Comparison of ENCODE assay signal across 7 cellular contexts in the genomic region with DNA sequence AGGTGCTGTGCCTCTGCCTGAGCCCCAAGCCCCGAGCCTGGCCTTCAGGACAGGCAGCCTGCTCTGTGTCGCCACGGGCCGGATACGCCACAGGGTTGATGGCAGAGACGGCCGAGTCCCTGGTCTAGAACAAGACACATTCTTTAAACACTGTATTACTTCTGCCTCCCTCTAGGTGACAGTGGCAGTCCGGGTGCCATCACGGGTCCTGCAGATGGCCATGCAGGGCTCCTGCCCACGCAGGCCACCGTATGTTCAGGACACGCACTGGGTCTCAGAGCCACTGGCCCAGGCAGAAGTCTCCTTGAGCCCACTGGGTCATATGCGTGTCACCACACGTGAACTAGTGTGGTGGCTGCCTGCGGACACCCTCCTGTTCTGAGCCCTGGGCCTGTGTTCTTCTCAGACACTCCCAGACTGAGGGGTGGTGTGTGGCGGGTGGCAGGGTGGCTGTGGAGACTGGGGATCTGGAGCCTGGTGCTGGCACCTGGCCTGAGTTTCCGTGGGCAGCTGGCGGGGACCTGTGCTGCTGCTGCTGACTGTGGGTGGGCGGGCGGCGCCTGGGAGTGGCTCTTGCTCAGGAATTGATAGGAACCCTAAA. TPM values are rescaled to one million over a fixed set of nuclear protein-coding genes. Genes with fewer than 3 reads are reported as not detected.
DNase-seq lines count a peak whose midpoint lies in the region; ATAC-seq and TF ChIP-seq lines count a peak whose summit lies in the region.
"Had no signal": no experiment of that assay in that cellular context is flagged by ENCODE, and none has a peak within 500 bp of the region (broad histone marks: within the 10 kb centered on the region; RNA-seq: fewer than 3 reads in every experiment).

No MANE protein-coding gene starts in this region.

- peaks cover 19% of the 10 kb centered on the region for H3K27me3 Mint-ChIP-seq in GM23338 (ENCODE audit: insufficient read depth, low read depth, poor library complexity)
- H3K27me3 Mint-ChIP-seq in nephron progenitor cell (ENCODE audit: low read depth, poor library complexity), result no peaks in the 10 kb centered on the region

- H3K9ac ChIP-seq in PC-3 (ENCODE audit: low read length), result no peak overlapping the region

- TF ChIP-seq CTCF in GM23338 (conservative IDR thresholded peaks at IDR 0.05; ENCODE audit: low read depth in 2 of 2) (peak; percentile 20 to 31; a peak in 2 of 4 replicates), PC-3 (conservative IDR thresholded peaks at IDR 0.05; ENCODE audit: low read depth, low read length) (0 out of 2 replicates have a peak, but pooled peaks have one; percentile 19), nephron progenitor cell (IDR thresholded peaks at IDR 0.05) (no peak)

- DNase-seq in GM23338 (ENCODE audit: low spot score), result no peak
- no peak for DNase-seq in PC-3
- DNase-seq in nephron progenitor cell, result no peak
- DNase-seq in activated effector memory CD4-positive, alpha-beta T cell treated with Interleukin-2 at 50 U/mL for 16 hours, result no peak
- DNase-seq: KG1 had no signal

- ATAC-seq in GM23338 (no peak; the same call in 2 of the 3 replicates), PC-3 (no peak), HG02938 (IDR thresholded peaks at IDR 0.05; ENCODE audit: unreplicated experiment) (no peak)

- H3K9me2 ChIP-seq in GM23338 (ENCODE audit: insufficient read depth) (no peaks in the 10 kb centered on the region), PC-3 (replicated peaks; ENCODE audit: low read length) (no peaks in the 10 kb centered on the region)

- no peaks in the 10 kb centered on the region for H3K36me3 ChIP-seq in GM23338 (ENCODE audit: insufficient read depth)
- 0 out of 2 replicates have a peak, but pooled peaks cover 5% of the 10 kb centered on the region for H3K36me3 ChIP-seq in PC-3 (ENCODE audit: low read depth, low read length)

- H2AFZ ChIP-seq in GM23338, result no peak overlapping the region
- no peak overlapping the region for H2AFZ ChIP-seq in PC-3 (ENCODE audit: low read length)

- H3K79me2 ChIP-seq in GM23338 (replicated peaks; ENCODE audit: insufficient read depth) (peaks cover 20% of the 10 kb centered on the region), PC-3 (ENCODE audit: low read length) (peaks cover 33% of the 10 kb centered on the region)

- CTCF ChIA-PET in PC-3 (lab: Charles Lee), result no interaction called here

- 0 out of 2 replicates have a peak, but pooled peaks cover 3% of the 10 kb centered on the region for H3K4me1 ChIP-seq in GM23338 (ENCODE audit: insufficient read depth)
- H3K4me1 ChIP-seq in PC-3 (ENCODE audit: insufficient read depth, low read length), result no peaks in the 10 kb centered on the region

- H3K27me3 ChIP-seq in GM23338 (ENCODE audit: insufficient read depth), result no peaks in the 10 kb centered on the region
- H3K27me3 ChIP-seq in PC-3 (ENCODE audit: low read length), result no peaks in the 10 kb centered on the region
- H3K27me3 ChIP-seq: upper lobe of left lung had no signal

- H3K27ac ChIP-seq in GM23338 (ENCODE audit: low read depth), result 0 out of 2 replicates have a peak overlapping the region, but pooled peaks have one; percentile 26
- H3K27ac ChIP-seq in PC-3 (ENCODE audit: low read length), result no peak overlapping the region

- no peak overlapping the region for H3K4me3 Mint-ChIP-seq in GM23338
- no peak overlapping the region for H3K4me3 Mint-ChIP-seq in nephron progenitor cell

- 0 out of 2 replicates have a peak, but pooled peaks cover 13% of the 10 kb centered on the region for H3F3A ChIP-seq in GM23338 (replicated peaks; ENCODE audit: low read depth)
- no peaks in the 10 kb centered on the region for H3F3A ChIP-seq in PC-3 (ENCODE audit: low read length, unreplicated experiment)

- H3K4me1 Mint-ChIP-seq in GM23338, result peaks cover 8% of the 10 kb centered on the region
- H3K4me1 Mint-ChIP-seq in nephron progenitor cell, result peaks cover 19% of the 10 kb centered on the region

- peaks cover 3% of the 10 kb centered on the region for H4K20me1 ChIP-seq in GM23338 (replicated peaks; ENCODE audit: insufficient read depth)
- no peaks in the 10 kb centered on the region for H4K20me1 ChIP-seq in PC-3 (ENCODE audit: low read length)

- POLR2A ChIA-PET in PC-3 (lab: Charles Lee; ENCODE audit: unreplicated experiment), result no interaction called here

- H3K27ac Mint-ChIP-seq in GM23338 (peak overlapping the region; percentile 75), nephron progenitor cell (peak overlapping the region; percentile 42)

- H3K36me3 Mint-ChIP-seq in GM23338 (ENCODE audit: low read depth) (peaks cover 31% of the 10 kb centered on the region), nephron progenitor cell (ENCODE audit: low read depth) (peaks cover 4% of the 10 kb centered on the region)

- no TSS peak for BruUV-seq in PC-3 (replicated peaks; lab: Mats Ljungman, UMichigan)

- H3K9me3 Mint-ChIP-seq in GM23338, result peaks cover 8% of the 10 kb centered on the region; the same call in 2 of the 3 replicates
- no peaks in the 10 kb centered on the region for H3K9me3 Mint-ChIP-seq in nephron progenitor cell

- no peak overlapping the region for H3K4me2 ChIP-seq in GM23338
- no peak overlapping the region for H3K4me2 ChIP-seq in PC-3 (ENCODE audit: low read length)

- intact Hi-C loops in PC-3 (cut with micrococcal nuclease), result loop anchor here (10.0 kb wide), 1 partner anchor 83 kb away; no protein-coding TSS in a partner anchor

- H3K9me3 ChIP-seq in PC-3 (ENCODE audit: low read length), result no peaks in the 10 kb centered on the region
- H3K9me3 ChIP-seq: upper lobe of left lung had no signal

- H3K4me3 ChIP-seq in GM23338 (no peak overlapping the region), PC-3 (ENCODE audit: low read length) (no peak overlapping the region)
- H3K4me3 ChIP-seq: upper lobe of left lung had no signal

TF ChIP-seq in GM23338, 12 proteins besides CTCF, POLR2A, EP300 and RAD21:
- TF ChIP-seq POLR2AphosphoS5 (IDR thresholded peaks at IDR 0.05; ENCODE audit: low read depth) (peak; percentile 36), STAT1 (IDR thresholded peaks at IDR 0.05; ENCODE audit: unreplicated experiment) (no peak), EZH2 (IDR thresholded peaks at IDR 0.05; ENCODE audit: low read depth, unreplicated experiment) (no peak), ZNF331 (CRISPR knock-in tag; IDR thresholded peaks at IDR 0.05; ENCODE audit: low read depth) (no peak)

RNA-seq across cellular contexts. Expression of a gene that starts 4.4 kb away (rescaled TPM):
- total RNA-seq in GM23338 (2014; rRNA removed; shearing (Covaris generic)), result 175 and 210 TPM in 2 replicates
- 142 and 146 TPM in 2 replicates for polyA plus RNA-seq in GM23338 (2016; fragmentation: Nextera tagmentation; extraction: Ambion mirVana)
- 94.8 and 108 TPM in 2 replicates for total RNA-seq in PC-3 (2014; rRNA removed)

RNA-seq across cellular contexts. Expression of a gene that starts 4.9 kb away (rescaled TPM):
- total RNA-seq in GM23338 (2014; rRNA removed; shearing (Covaris generic)), result 79.1 and 128 TPM in 2 replicates
- 67.7 and 76.0 TPM in 2 replicates for polyA plus RNA-seq in GM23338 (2016; fragmentation: Nextera tagmentation; extraction: Ambion mirVana)
- total RNA-seq in PC-3 (2014; rRNA removed), result 33.8 and 55.5 TPM in 2 replicates

RNA-seq across cellular contexts. Expression of a gene that starts 17.4 kb away (rescaled TPM):
- 2.6 and 6.8 TPM in 2 replicates for total RNA-seq in GM23338 (2014; rRNA removed; shearing (Covaris generic))
- polyA plus RNA-seq in GM23338 (2016; fragmentation: Nextera tagmentation; extraction: Ambion mirVana), result 1.4 and 1.9 TPM in 2 replicates
- 6.0 and 7.7 TPM in 2 replicates for total RNA-seq in PC-3 (2014; rRNA removed)

RNA-seq across cellular contexts. Expression of a gene that starts 24.5 kb away (rescaled TPM):
- 2.4 and 4.5 TPM in 2 replicates for total RNA-seq in GM23338 (2014; rRNA removed; shearing (Covaris generic))
- polyA plus RNA-seq in GM23338 (2016; fragmentation: Nextera tagmentation; extraction: Ambion mirVana), result 3.1 and 3.7 TPM in 2 replicates
- total RNA-seq in PC-3 (2014; rRNA removed), result not detected in 2 replicates

RNA-seq across cellular contexts. Expression of a gene that starts 50.3 kb away (rescaled TPM):
- total RNA-seq in GM23338 (2014; rRNA removed; shearing (Covaris generic)), result not detected in 2 replicates
- not detected in 2 replicates for polyA plus RNA-seq in GM23338 (2016; fragmentation: Nextera tagmentation; extraction: Ambion mirVana)
- not detected in 2 replicates for total RNA-seq in PC-3 (2014; rRNA removed)
